ENCODE assay signal across 1 cellular context in the genomic region with DNA sequence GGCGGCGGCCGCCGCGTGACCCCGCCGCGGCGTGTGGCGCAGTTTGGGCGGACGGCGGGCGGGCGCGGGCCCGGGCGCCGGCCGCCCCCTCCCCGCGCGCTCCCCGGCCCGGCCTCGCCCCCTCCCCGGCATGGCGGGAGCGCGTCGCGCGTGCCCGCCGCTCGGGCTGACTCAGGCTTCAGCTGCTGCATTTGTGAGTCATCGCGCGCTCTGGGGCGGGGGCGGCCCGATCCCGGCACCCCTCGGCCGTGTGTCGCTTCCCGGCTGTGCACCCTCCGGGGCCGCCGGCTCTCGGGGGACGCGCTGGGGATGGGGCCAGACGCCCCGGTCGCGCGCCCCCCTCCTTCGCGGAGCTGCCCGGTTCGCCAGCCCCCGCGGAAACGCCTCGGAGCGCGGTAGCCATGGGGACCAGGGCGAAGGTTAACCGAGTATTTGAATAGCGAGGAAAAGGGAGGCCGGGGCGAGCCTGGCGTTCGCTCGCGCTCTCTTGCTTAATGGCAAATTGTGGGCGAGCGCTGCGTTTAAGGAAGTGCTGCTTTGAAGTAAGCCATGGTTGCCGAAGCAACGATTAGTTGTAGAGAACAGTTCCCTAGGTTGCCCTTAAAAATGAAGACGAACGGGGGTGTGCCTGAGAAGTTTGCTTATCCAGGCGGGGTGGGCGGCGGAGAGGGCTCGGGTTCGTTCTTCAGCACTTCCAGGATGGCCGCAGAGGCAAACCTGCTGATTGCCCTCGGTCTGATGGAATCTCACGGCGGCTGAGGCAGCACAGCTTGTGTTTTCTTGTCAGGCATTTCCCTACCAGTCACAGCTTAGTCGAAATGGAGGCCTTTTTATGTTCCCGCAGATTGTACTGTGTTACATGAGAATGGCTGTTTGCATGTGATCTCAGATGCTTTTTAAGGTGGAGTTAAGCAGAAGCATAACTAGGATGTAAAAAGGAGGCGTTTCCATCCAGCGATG.
TF ChIP-seq lines count a peak whose summit lies in the region.

No MANE protein-coding gene starts in this region.

TF ChIP-seq in HepG2, 621 proteins besides CTCF, POLR2A, EP300 and RAD21 (continued from another document and continues in another):
- TF ChIP-seq TCF12 (IDR thresholded peaks at IDR 0.05): no peak
- TF ChIP-seq TCF12 (CRISPR knock-in tag; IDR thresholded peaks at IDR 0.05): no peak
- TF ChIP-seq, protein P1, sequence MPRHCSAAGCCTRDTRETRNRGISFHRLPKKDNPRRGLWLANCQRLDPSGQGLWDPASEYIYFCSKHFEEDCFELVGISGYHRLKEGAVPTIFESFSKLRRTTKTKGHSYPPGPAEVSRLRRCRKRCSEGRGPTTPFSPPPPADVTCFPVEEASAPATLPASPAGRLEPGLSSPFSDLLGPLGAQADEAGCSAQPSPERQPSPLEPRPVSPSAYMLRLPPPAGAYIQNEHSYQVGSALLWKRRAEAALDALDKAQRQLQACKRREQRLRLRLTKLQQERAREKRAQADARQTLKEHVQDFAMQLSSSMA (CRISPR knock-in tag; IDR thresholded peaks at IDR 0.05): no peak
- peak; percentile 8; the same call in 1 of the 2 replicates for TF ChIP-seq FOXK1 (CRISPR knock-in tag; IDR thresholded peaks at IDR 0.05; ENCODE audit: borderline replicate concordance, low read depth)
- TF ChIP-seq GABPB1 (CRISPR knock-in tag; IDR thresholded peaks at IDR 0.05): no peak
- TF ChIP-seq, protein P2, sequence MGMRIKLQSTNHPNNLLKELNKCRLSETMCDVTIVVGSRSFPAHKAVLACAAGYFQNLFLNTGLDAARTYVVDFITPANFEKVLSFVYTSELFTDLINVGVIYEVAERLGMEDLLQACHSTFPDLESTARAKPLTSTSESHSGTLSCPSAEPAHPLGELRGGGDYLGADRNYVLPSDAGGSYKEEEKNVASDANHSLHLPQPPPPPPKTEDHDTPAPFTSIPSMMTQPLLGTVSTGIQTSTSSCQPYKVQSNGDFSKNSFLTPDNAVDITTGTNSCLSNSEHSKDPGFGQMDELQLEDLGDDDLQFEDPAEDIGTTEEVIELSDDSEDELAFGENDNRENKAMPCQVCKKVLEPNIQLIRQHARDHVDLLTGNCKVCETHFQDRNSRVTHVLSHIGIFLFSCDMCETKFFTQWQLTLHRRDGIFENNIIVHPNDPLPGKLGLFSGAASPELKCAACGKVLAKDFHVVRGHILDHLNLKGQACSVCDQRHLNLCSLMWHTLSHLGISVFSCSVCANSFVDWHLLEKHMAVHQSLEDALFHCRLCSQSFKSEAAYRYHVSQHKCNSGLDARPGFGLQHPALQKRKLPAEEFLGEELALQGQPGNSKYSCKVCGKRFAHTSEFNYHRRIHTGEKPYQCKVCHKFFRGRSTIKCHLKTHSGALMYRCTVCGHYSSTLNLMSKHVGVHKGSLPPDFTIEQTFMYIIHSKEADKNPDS (CRISPR knock-in tag; IDR thresholded peaks at IDR 0.05): no peak
- no peak for TF ChIP-seq KDM1A (CRISPR knock-in tag; IDR thresholded peaks at IDR 0.05)
- no peak for TF ChIP-seq SMAD1 (CRISPR knock-in tag; IDR thresholded peaks at IDR 0.05; ENCODE audit: borderline replicate concordance, low read depth)
- no peak for TF ChIP-seq GATA4 (IDR thresholded peaks at IDR 0.05; ENCODE audit: borderline replicate concordance, low read depth)
- no peak for TF ChIP-seq KLF13 (CRISPR knock-in tag; IDR thresholded peaks at IDR 0.05)
- TF ChIP-seq, protein P3, sequence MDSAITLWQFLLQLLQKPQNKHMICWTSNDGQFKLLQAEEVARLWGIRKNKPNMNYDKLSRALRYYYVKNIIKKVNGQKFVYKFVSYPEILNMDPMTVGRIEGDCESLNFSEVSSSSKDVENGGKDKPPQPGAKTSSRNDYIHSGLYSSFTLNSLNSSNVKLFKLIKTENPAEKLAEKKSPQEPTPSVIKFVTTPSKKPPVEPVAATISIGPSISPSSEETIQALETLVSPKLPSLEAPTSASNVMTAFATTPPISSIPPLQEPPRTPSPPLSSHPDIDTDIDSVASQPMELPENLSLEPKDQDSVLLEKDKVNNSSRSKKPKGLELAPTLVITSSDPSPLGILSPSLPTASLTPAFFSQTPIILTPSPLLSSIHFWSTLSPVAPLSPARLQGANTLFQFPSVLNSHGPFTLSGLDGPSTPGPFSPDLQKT (CRISPR knock-in tag; IDR thresholded peaks at IDR 0.05; ENCODE audit: borderline replicate concordance): no peak
- TF ChIP-seq SRF (IDR thresholded peaks at IDR 0.05; ENCODE audit: low read depth, low read length): no peak
- TF ChIP-seq HNF4G (IDR thresholded peaks at IDR 0.05; ENCODE audit: borderline replicate concordance, low read depth, low read length): peak; percentile 67
- TF ChIP-seq HNF4G (CRISPR knock-in tag; IDR thresholded peaks at IDR 0.05; ENCODE audit: borderline replicate concordance, low read depth): peak; percentile 22; the same call in 1 of the 2 replicates
- TF ChIP-seq, protein P4, sequence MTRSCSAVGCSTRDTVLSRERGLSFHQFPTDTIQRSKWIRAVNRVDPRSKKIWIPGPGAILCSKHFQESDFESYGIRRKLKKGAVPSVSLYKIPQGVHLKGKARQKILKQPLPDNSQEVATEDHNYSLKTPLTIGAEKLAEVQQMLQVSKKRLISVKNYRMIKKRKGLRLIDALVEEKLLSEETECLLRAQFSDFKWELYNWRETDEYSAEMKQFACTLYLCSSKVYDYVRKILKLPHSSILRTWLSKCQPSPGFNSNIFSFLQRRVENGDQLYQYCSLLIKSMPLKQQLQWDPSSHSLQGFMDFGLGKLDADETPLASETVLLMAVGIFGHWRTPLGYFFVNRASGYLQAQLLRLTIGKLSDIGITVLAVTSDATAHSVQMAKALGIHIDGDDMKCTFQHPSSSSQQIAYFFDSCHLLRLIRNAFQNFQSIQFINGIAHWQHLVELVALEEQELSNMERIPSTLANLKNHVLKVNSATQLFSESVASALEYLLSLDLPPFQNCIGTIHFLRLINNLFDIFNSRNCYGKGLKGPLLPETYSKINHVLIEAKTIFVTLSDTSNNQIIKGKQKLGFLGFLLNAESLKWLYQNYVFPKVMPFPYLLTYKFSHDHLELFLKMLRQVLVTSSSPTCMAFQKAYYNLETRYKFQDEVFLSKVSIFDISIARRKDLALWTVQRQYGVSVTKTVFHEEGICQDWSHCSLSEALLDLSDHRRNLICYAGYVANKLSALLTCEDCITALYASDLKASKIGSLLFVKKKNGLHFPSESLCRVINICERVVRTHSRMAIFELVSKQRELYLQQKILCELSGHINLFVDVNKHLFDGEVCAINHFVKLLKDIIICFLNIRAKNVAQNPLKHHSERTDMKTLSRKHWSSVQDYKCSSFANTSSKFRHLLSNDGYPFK (CRISPR knock-in tag; IDR thresholded peaks at IDR 0.05; ENCODE audit: borderline replicate concordance): no peak
- no peak for TF ChIP-seq ZNF441 (CRISPR knock-in tag; IDR thresholded peaks at IDR 0.05; ENCODE audit: borderline replicate concordance)
- TF ChIP-seq ZNF546 (CRISPR knock-in tag; conservative IDR thresholded peaks at IDR 0.05): 0 out of 2 replicates have a peak, but pooled peaks have one; percentile 58
- TF ChIP-seq, protein P5, sequence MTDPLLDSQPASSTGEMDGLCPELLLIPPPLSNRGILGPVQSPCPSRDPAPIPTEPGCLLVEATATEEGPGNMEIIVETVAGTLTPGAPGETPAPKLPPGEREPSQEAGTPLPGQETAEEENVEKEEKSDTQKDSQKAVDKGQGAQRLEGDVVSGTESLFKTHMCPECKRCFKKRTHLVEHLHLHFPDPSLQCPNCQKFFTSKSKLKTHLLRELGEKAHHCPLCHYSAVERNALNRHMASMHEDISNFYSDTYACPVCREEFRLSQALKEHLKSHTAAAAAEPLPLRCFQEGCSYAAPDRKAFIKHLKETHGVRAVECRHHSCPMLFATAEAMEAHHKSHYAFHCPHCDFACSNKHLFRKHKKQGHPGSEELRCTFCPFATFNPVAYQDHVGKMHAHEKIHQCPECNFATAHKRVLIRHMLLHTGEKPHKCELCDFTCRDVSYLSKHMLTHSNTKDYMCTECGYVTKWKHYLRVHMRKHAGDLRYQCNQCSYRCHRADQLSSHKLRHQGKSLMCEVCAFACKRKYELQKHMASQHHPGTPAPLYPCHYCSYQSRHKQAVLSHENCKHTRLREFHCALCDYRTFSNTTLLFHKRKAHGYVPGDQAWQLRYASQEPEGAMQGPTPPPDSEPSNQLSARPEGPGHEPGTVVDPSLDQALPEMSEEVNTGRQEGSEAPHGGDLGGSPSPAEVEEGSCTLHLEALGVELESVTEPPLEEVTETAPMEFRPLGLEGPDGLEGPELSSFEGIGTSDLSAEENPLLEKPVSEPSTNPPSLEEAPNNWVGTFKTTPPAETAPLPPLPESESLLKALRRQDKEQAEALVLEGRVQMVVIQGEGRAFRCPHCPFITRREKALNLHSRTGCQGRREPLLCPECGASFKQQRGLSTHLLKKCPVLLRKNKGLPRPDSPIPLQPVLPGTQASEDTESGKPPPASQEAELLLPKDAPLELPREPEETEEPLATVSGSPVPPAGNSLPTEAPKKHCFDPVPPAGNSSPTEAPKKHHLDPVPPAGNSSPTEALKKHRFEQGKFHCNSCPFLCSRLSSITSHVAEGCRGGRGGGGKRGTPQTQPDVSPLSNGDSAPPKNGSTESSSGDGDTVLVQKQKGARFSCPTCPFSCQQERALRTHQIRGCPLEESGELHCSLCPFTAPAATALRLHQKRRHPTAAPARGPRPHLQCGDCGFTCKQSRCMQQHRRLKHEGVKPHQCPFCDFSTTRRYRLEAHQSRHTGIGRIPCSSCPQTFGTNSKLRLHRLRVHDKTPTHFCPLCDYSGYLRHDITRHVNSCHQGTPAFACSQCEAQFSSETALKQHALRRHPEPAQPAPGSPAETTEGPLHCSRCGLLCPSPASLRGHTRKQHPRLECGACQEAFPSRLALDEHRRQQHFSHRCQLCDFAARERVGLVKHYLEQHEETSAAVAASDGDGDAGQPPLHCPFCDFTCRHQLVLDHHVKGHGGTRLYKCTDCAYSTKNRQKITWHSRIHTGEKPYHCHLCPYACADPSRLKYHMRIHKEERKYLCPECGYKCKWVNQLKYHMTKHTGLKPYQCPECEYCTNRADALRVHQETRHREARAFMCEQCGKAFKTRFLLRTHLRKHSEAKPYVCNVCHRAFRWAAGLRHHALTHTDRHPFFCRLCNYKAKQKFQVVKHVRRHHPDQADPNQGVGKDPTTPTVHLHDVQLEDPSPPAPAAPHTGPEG (CRISPR knock-in tag; IDR thresholded peaks at IDR 0.05): no peak
- peak; percentile 50; the same call in 1 of the 2 replicates for TF ChIP-seq RXRB (CRISPR knock-in tag; IDR thresholded peaks at IDR 0.05; ENCODE audit: borderline replicate concordance)
- TF ChIP-seq, protein P6, sequence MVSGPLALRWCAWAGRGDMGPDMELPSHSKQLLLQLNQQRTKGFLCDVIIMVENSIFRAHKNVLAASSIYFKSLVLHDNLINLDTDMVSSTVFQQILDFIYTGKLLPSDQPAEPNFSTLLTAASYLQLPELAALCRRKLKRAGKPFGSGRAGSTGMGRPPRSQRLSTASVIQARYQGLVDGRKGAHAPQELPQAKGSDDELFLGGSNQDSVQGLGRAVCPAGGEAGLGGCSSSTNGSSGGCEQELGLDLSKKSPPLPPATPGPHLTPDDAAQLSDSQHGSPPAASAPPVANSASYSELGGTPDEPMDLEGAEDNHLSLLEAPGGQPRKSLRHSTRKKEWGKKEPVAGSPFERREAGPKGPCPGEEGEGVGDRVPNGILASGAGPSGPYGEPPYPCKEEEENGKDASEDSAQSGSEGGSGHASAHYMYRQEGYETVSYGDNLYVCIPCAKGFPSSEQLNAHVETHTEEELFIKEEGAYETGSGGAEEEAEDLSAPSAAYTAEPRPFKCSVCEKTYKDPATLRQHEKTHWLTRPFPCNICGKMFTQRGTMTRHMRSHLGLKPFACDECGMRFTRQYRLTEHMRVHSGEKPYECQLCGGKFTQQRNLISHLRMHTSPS (CRISPR knock-in tag; IDR thresholded peaks at IDR 0.05; ENCODE audit: low read depth): no peak
- no peak for TF ChIP-seq TAF1 (CRISPR knock-in tag; IDR thresholded peaks at IDR 0.05)
- no peak for TF ChIP-seq MIXL1 (CRISPR knock-in tag; IDR thresholded peaks at IDR 0.05)
- TF ChIP-seq MEIS1 (CRISPR knock-in tag; IDR thresholded peaks at IDR 0.05; ENCODE audit: borderline replicate concordance): no peak
- TF ChIP-seq TCF7L2 (IDR thresholded peaks at IDR 0.05; ENCODE audit: low read depth, low read length): no peak
- TF ChIP-seq, protein P7, sequence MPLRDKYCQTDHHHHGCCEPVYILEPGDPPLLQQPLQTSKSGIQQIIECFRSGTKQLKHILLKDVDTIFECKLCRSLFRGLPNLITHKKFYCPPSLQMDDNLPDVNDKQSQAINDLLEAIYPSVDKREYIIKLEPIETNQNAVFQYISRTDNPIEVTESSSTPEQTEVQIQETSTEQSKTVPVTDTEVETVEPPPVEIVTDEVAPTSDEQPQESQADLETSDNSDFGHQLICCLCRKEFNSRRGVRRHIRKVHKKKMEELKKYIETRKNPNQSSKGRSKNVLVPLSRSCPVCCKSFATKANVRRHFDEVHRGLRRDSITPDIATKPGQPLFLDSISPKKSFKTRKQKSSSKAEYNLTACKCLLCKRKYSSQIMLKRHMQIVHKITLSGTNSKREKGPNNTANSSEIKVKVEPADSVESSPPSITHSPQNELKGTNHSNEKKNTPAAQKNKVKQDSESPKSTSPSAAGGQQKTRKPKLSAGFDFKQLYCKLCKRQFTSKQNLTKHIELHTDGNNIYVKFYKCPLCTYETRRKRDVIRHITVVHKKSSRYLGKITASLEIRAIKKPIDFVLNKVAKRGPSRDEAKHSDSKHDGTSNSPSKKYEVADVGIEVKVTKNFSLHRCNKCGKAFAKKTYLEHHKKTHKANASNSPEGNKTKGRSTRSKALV (CRISPR knock-in tag; IDR thresholded peaks at IDR 0.05): peak; percentile 83
- TF ChIP-seq AGO2 (optimal IDR thresholded peaks at IDR 0.05; ENCODE audit: low read depth, low read length): peak; percentile 91
- no peak for TF ChIP-seq ZNF335 (CRISPR knock-in tag; IDR thresholded peaks at IDR 0.05)
- TF ChIP-seq, protein P8, sequence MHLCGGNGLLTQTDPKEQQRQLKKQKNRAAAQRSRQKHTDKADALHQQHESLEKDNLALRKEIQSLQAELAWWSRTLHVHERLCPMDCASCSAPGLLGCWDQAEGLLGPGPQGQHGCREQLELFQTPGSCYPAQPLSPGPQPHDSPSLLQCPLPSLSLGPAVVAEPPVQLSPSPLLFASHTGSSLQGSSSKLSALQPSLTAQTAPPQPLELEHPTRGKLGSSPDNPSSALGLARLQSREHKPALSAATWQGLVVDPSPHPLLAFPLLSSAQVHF (CRISPR knock-in tag; IDR thresholded peaks at IDR 0.05): peak; percentile 73; the same call in 1 of the 2 replicates
- TF ChIP-seq SYNCRIP (IDR thresholded peaks at IDR 0.05; ENCODE audit: insufficient read depth, low read depth, low read length): no peak
- TF ChIP-seq, protein P9, sequence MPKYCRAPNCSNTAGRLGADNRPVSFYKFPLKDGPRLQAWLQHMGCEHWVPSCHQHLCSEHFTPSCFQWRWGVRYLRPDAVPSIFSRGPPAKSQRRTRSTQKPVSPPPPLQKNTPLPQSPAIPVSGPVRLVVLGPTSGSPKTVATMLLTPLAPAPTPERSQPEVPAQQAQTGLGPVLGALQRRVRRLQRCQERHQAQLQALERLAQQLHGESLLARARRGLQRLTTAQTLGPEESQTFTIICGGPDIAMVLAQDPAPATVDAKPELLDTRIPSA (CRISPR knock-in tag; IDR thresholded peaks at IDR 0.05; ENCODE audit: borderline replicate concordance): no peak
- TF ChIP-seq, protein P10, sequence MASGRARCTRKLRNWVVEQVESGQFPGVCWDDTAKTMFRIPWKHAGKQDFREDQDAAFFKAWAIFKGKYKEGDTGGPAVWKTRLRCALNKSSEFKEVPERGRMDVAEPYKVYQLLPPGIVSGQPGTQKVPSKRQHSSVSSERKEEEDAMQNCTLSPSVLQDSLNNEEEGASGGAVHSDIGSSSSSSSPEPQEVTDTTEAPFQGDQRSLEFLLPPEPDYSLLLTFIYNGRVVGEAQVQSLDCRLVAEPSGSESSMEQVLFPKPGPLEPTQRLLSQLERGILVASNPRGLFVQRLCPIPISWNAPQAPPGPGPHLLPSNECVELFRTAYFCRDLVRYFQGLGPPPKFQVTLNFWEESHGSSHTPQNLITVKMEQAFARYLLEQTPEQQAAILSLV (CRISPR knock-in tag; IDR thresholded peaks at IDR 0.05; ENCODE audit: borderline replicate concordance): no peak
- peak; percentile 10; the same call in 1 of the 2 replicates for TF ChIP-seq RARA (CRISPR knock-in tag; IDR thresholded peaks at IDR 0.05)
- no peak for TF ChIP-seq BORCS8-MEF2B (CRISPR knock-in tag; IDR thresholded peaks at IDR 0.05)
- TF ChIP-seq ATF7-NPFF (CRISPR knock-in tag; IDR thresholded peaks at IDR 0.05; ENCODE audit: low read depth): 0 out of 2 replicates have a peak, but pooled peaks have one; percentile 26
- TF ChIP-seq SP4 (CRISPR knock-in tag; IDR thresholded peaks at IDR 0.05): no peak
